Comparison of ENCODE assay signal across 18 cellular contexts in the genomic region with DNA sequence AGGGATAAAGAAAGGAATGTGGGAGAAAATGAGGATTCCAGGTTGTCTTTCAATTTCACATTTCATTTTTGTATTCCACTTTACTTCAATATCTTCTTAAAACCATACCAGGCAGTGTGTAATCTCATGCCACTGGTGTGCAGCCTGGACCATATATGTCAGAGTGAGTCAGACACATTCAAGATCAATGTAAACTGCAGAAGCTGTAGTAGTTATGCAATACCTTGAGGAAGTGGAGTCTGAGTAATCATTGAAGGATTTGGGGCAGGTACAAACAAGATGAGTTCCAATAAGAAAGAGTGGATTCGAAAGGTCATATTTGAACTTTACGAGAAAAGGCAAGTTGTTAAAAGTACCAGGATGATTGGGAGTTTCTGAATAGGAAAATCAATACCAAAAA. TPM values are rescaled to one million over a fixed set of nuclear protein-coding genes. Genes with fewer than 3 reads are reported as not detected.
DNase-seq lines count a peak whose midpoint lies in the region; ATAC-seq, FAIRE-seq and TF ChIP-seq lines count a peak whose summit lies in the region.
"Had no signal": no experiment of that assay in that cellular context is flagged by ENCODE, and none has a peak within 500 bp of the region (broad histone marks: within the 10 kb centered on the region; RNA-seq: fewer than 3 reads in every experiment).

No MANE protein-coding gene starts in this region.

- no peak for TF ChIP-seq RAD21 in K562 (CRISPR knock-in tag; conservative IDR thresholded peaks at IDR 0.05 in 1 of 2, IDR thresholded peaks at IDR 0.05 in 1 of 2)

- ATAC-seq in K562: no peak
- ATAC-seq in lower lobe of right lung: peak; percentile 78 to 92
- no peak for ATAC-seq in GM18873 (IDR thresholded peaks at IDR 0.05; ENCODE audit: low FRiP score, unreplicated experiment)
- no peak for ATAC-seq in HG03378 (IDR thresholded peaks at IDR 0.05; ENCODE audit: unreplicated experiment)

- BruUV-seq in Caco-2 (replicated peaks; lab: Mats Ljungman, UMichigan): no TSS peak
- BruUV-seq in K562 (replicated peaks; lab: Mats Ljungman, UMichigan): no TSS peak

- no peak overlapping the region for H2AFZ ChIP-seq in K562 (ENCODE audit: low read depth, low read length)

- TF ChIP-seq CTCF in Caco-2 (IDR thresholded peaks at IDR 0.05; ENCODE audit: insufficient read depth in 1 of 2, low read depth in 1 of 2, low read length in 1 of 2, severe bottlenecking in 1 of 2, unreplicated experiment in 1 of 2) (no peak), K562 (IDR thresholded peaks at IDR 0.05 in 2 of 3, conservative IDR thresholded peaks at IDR 0.05 in 1 of 3; ENCODE audit: insufficient read depth in 2 of 3, low read depth in 1 of 3, low read length in 3 of 3) (no peak), lower lobe of right lung (IDR thresholded peaks at IDR 0.05) (no peak)

- no peak overlapping the region for H3K9ac ChIP-seq in K562 (ENCODE audit: insufficient read depth in 1 of 2, low read depth in 2 of 2, low read length in 2 of 2)

- in situ Hi-C loops in KBM-7 (cut with MboI; ENCODE audit: low pct_unique_long_range_greater_than_20kb, low sequenced_read_pairs): no loop called here
- in situ Hi-C loops in K562 (cut with MboI): no loop called here

- CTCF ChIA-PET in Caco-2 (lab: Charles Lee) (no interaction called here), K562 (lab: Yijun Ruan, JAX; ENCODE audit: low intra/inter-chr PET ratio) (no interaction called here)

- no peaks in the 10 kb centered on the region for H3K4me1 ChIP-seq in Caco-2
- H3K4me1 ChIP-seq in K562 (replicated peaks in 1 of 2; ENCODE audit: control insufficient read depth in 2 of 2, insufficient read depth in 2 of 2, low read length in 2 of 2): no peaks in the 10 kb centered on the region; a peak in 1 of 5 replicates
- no peaks in the 10 kb centered on the region for H3K4me1 ChIP-seq in lower lobe of right lung

- no peaks in the 10 kb centered on the region for H3K36me3 Mint-ChIP-seq in Caco-2 (ENCODE audit: insufficient read depth, unreplicated experiment)
- H3K36me3 Mint-ChIP-seq: brain, CD14-positive monocyte had no signal

- DNase-seq in Caco-2 (peak in 1 of 2 experiments; percentile 29), KBM-7 (peak; percentile 13), K562 (ENCODE audit: extremely low read depth in 1 of 4, low spot score in 3 of 4) (no peak), lower lobe of right lung (no peak), GOT3 (lab: John Stamatoyannopoulos, UW) (no peak), NCI-H82 treated with DMSO at 0.1 percent for 48 hours (lab: John Stamatoyannopoulos, UW; ENCODE audit: unreplicated experiment) (no peak)
- DNase-seq: activated CD4-positive, alpha-beta T cell treated with anti-CD3 and anti-CD28 coated beads for 1 hour; activated T-cell treated with anti-CD3 and anti-CD28 coated beads, Interleukin-2, amount 50 U/mL, for 48 hours; islet precursor cell; NCI-H1092; NCI-H446 treated with DMSO at 0.1 percent for 48 hours; nephron progenitor cell; stimulated activated CD4-positive, alpha-beta T cell treated with anti-CD3 and anti-CD28 coated beads, Interleukin-15, amount 100 ng/mL, for 24 hours had no signal

- POLR2A ChIA-PET in Caco-2 (lab: Charles Lee): no interaction called here
- POLR2A ChIA-PET in K562 (lab: Yijun Ruan, JAX): no interaction called here

- H3K79me2 ChIP-seq in K562 (ENCODE audit: control insufficient read depth, insufficient read depth, low read length): no peaks in the 10 kb centered on the region

- peak overlapping the region; percentile 1 for H3K4me3 Mint-ChIP-seq in Caco-2 (ENCODE audit: unreplicated experiment)
- H3K4me3 Mint-ChIP-seq: brain, CD14-positive monocyte, nephron progenitor cell had no signal

- no peak overlapping the region for H3K27ac Mint-ChIP-seq in Caco-2 (ENCODE audit: unreplicated experiment)
- H3K27ac Mint-ChIP-seq: brain, CD14-positive monocyte, nephron progenitor cell had no signal

- no peaks in the 10 kb centered on the region for H3K9me3 Mint-ChIP-seq in Caco-2 (ENCODE audit: unreplicated experiment)
- H3K9me3 Mint-ChIP-seq: brain, nephron progenitor cell had no signal

- no peaks in the 10 kb centered on the region for H3K27me3 Mint-ChIP-seq in Caco-2 (ENCODE audit: insufficient read depth, unreplicated experiment)
- H3K27me3 Mint-ChIP-seq: brain had no signal

- no peaks in the 10 kb centered on the region for H4K20me1 ChIP-seq in K562 (replicated peaks; ENCODE audit: control insufficient read depth, insufficient read depth, low read length)

- no peaks in the 10 kb centered on the region for H3K27me3 ChIP-seq in Caco-2 (replicated peaks; ENCODE audit: control insufficient read depth, insufficient read depth, low read length)
- no peaks in the 10 kb centered on the region for H3K27me3 ChIP-seq in K562 (ENCODE audit: control insufficient read depth in 2 of 2, insufficient read depth in 2 of 2, low read length in 2 of 2)
- H3K27me3 ChIP-seq in lower lobe of right lung (ENCODE audit: low read depth): no peaks in the 10 kb centered on the region

- no peak for TF ChIP-seq POLR2A in K562 (conservative IDR thresholded peaks at IDR 0.05)

- no peak overlapping the region for H3K4me3 ChIP-seq in Caco-2 (ENCODE audit: low read depth, low read length)
- H3K4me3 ChIP-seq in K562: no peak overlapping the region
- no peak overlapping the region for H3K4me3 ChIP-seq in lower lobe of right lung
- H3K4me3 ChIP-seq: SK-N-MC had no signal

- no peak for TF ChIP-seq EP300 in K562 (IDR thresholded peaks at IDR 0.05; ENCODE audit: low read length)

- H3K36me3 ChIP-seq in Caco-2 (ENCODE audit: control insufficient read depth, insufficient read depth, low read length) (no peaks in the 10 kb centered on the region), K562 (ENCODE audit: control insufficient read depth, insufficient read depth, low read length) (no peaks in the 10 kb centered on the region), lower lobe of right lung (no peaks in the 10 kb centered on the region)

- intact Hi-C loops in Caco-2 (cut with micrococcal nuclease; ENCODE audit: unreplicated experiment) (no loop called here), K562 (cut with micrococcal nuclease) (no loop called here), lower lobe of right lung (cut with DNase I) (no loop called here)

- H3K4me2 ChIP-seq in K562 (ENCODE audit: insufficient read depth, low read length): no peak overlapping the region

- H3K9me3 ChIP-seq in Caco-2 (no peaks in the 10 kb centered on the region), K562 (replicated peaks; ENCODE audit: control insufficient read depth, insufficient read depth, low read depth, low read length) (no peaks in the 10 kb centered on the region), lower lobe of right lung (no peaks in the 10 kb centered on the region)

- WGBS in K562 (ENCODE audit: insufficient coverage, low coverage, missing lambda C conversion rate): 63% methylated on average over 2 of the region's 2 CpGs

- H3K9me1 ChIP-seq in K562 (ENCODE audit: control insufficient read depth, insufficient read depth, low read length): no peaks in the 10 kb centered on the region

- no peak for FAIRE-seq in K562 (lab: Jason Lieb, UNC)

- peaks cover 17% of the 10 kb centered on the region for H3K4me1 Mint-ChIP-seq in Caco-2 (ENCODE audit: low read depth, unreplicated experiment)
- H3K4me1 Mint-ChIP-seq: brain, CD14-positive monocyte, nephron progenitor cell had no signal

- H3K27ac ChIP-seq in K562 (ENCODE audit: extremely low read depth, low read depth, low read length) (no peak overlapping the region), lower lobe of right lung (no peak overlapping the region)
- H3K27ac ChIP-seq: SK-N-MC had no signal

TF ChIP-seq in K562, 482 proteins besides CTCF, POLR2A, EP300 and RAD21 (continues in another document):
- TF ChIP-seq CEBPG (CRISPR knock-in tag; IDR thresholded peaks at IDR 0.05) (peak; percentile 58), CEBPG (tag; conservative IDR thresholded peaks at IDR 0.05 in 1 of 2, IDR thresholded peaks at IDR 0.05 in 1 of 2) (peak in 1 of 2 experiments; percentile 65; a peak in 2 of 4 replicates)

RNA-seq across cellular contexts. Expression of a gene that starts 14.1 kb away (rescaled TPM):
- total RNA-seq in Caco-2 (2022) (not detected in 2 replicates), K562 (2014; rRNA removed) (not detected in 2 replicates), K562 (2014; rRNA removed; fragmentation: Illumina TruSeq; extraction: Trizol) (not detected in 2 replicates), K562 (2015; rRNA removed; fragmentation: Illumina TruSeq; extraction: Trizol) (not detected in 2 replicates), K562 (2021) (not detected in 2 replicates), lower lobe of right lung (not detected)
- total RNA-seq in K562 (2011; cell fraction: chromatin; rRNA removed; ENCODE audit: low replicate concordance): not detected in 2 replicates
- not detected in 2 replicates for total RNA-seq in K562 (2011; cell fraction: nucleolus; rRNA removed)
- total RNA-seq in K562 (2011; cell fraction: nucleoplasm; rRNA removed): not detected in 2 replicates
- polyA plus RNA-seq in K562 (2011; rRNA removed) (not detected in 2 replicates), K562 (2014; fragmentation: Illumina TruSeq; extraction: Trizol) (not detected in 2 replicates), K562 (2014; fragmentation: Nextera tagmentation; extraction: Ambion mirVana) (not detected), K562 (2014; rRNA removed) (not detected in 2 replicates)
- polyA plus RNA-seq in K562 (2011; cell fraction: cytosol; rRNA removed): not detected in 2 replicates
- polyA plus RNA-seq in K562 (2011; cell fraction: nucleus; rRNA removed): 0.66 TPM in 1 of 2 replicates, not detected in the other
- polyA plus RNA-seq in K562 (2012): not detected in 2 replicates
- 0.75 TPM in 1 of 2 replicates, not detected in the other for polyA minus RNA-seq in K562 (2011; rRNA and poly(A)+ RNA removed)
- polyA minus RNA-seq in K562 (2011; cell fraction: cytosol; rRNA and poly(A)+ RNA removed): not detected in 2 replicates
- polyA minus RNA-seq in K562 (2011; cell fraction: nucleus; rRNA and poly(A)+ RNA removed): not detected in 2 replicates
- polyA plus RNA-seq: CD14-positive monocyte had no signal

RNA-seq across cellular contexts. Expression of a gene that starts 14.2 kb away (rescaled TPM):
- total RNA-seq in Caco-2 (2022) (not detected in 2 replicates), K562 (2014; rRNA removed) (not detected in 2 replicates), K562 (2014; rRNA removed; fragmentation: Illumina TruSeq; extraction: Trizol) (not detected in 2 replicates), K562 (2015; rRNA removed; fragmentation: Illumina TruSeq; extraction: Trizol) (not detected in 2 replicates), K562 (2021) (not detected in 2 replicates), lower lobe of right lung (not detected)
- not detected in 2 replicates for total RNA-seq in K562 (2011; cell fraction: chromatin; rRNA removed; ENCODE audit: low replicate concordance)
- total RNA-seq in K562 (2011; cell fraction: nucleolus; rRNA removed): not detected in 2 replicates
- total RNA-seq in K562 (2011; cell fraction: nucleoplasm; rRNA removed): not detected in 2 replicates
- polyA plus RNA-seq in K562 (2011; rRNA removed) (not detected in 2 replicates), K562 (2014; fragmentation: Illumina TruSeq; extraction: Trizol) (not detected in 2 replicates), K562 (2014; fragmentation: Nextera tagmentation; extraction: Ambion mirVana) (not detected), K562 (2014; rRNA removed) (not detected in 2 replicates)
- not detected in 2 replicates for polyA plus RNA-seq in K562 (2011; cell fraction: cytosol; rRNA removed)
- polyA plus RNA-seq in K562 (2011; cell fraction: nucleus; rRNA removed): not detected in 2 replicates
- polyA plus RNA-seq in K562 (2012): not detected in 2 replicates
- not detected in 2 replicates for polyA minus RNA-seq in K562 (2011; rRNA and poly(A)+ RNA removed)
- polyA minus RNA-seq in K562 (2011; cell fraction: cytosol; rRNA and poly(A)+ RNA removed): not detected in 2 replicates
- not detected in 2 replicates for polyA minus RNA-seq in K562 (2011; cell fraction: nucleus; rRNA and poly(A)+ RNA removed)
- polyA plus RNA-seq: CD14-positive monocyte had no signal

Comparison
In these comparisons a context has a peak if more than half of its experiments do, and no peak if none do; other contexts are left out.
1. ATAC-seq: peak in lower lobe of right lung (2 of 2); none in K562 (single experiment), GM18873 (single experiment) and HG03378 (single experiment).